9 cellular contexts compared by ENCODE assay signal in the genomic region with DNA sequence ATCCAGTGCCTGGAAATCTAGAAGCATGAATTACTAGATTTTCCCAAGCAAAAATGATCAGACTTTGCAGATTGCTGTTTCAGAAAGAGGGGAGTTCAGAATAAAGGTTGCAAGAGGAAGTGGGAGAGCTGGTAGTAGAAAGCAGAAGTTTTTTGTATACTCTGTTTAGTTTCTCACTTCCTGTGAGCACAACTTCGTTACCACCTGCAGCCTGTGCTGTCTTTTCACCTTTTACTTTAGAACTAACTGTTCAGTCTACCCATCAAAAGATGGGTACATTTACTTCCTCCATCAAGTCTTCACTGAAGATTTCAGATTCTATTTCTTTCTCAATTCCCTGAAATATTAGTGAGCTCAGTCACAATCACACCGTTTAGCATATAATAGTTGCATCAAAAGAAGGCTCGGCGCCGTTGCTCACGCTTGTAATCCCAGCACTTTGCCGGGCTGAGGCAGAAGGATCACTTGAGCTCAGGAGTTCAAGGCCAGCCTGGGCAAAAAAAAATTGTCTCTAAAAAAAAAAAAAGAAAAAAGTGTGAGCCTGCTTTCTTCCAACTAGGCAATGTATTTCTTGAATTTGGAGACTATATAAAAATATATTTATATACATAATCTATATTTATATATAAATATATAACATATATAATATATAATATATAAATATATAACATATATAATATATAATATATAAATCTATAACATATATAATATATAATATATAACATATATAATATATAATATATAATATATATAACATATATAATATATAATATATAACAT. TPM values are rescaled to one million over a fixed set of nuclear protein-coding genes. Genes with fewer than 3 reads are reported as not detected.
DNase-seq lines count a peak whose midpoint lies in the region; ATAC-seq and TF ChIP-seq lines count a peak whose summit lies in the region.
"Had no signal": no experiment of that assay in that cellular context is flagged by ENCODE, and none has a peak within 500 bp of the region (broad histone marks: within the 10 kb centered on the region; RNA-seq: fewer than 3 reads in every experiment).

No MANE protein-coding gene starts in this region.

- no peaks in the 10 kb centered on the region for H3K9me3 ChIP-seq in spleen

- peak overlapping the region; percentile 83 for H3K27ac Mint-ChIP-seq in activated naive CD4-positive, alpha-beta T cell treated with anti-CD3 and anti-CD28 coated beads, Interleukin-2, amount 10 ng/mL, durations not matched to agents 7 days and 5 days
- H3K27ac Mint-ChIP-seq in immature natural killer cell (peak overlapping the region in 2 of 6 donors; percentile 45 to 51), chondrocyte (ENCODE audit: unreplicated experiment) (no peak overlapping the region)

- peaks cover 12 to 68% (median 47%) of the 10 kb centered on the region in 6 donors for H3K4me1 ChIP-seq in spleen

- peak; percentile 30 for DNase-seq in activated naive CD4-positive, alpha-beta T cell treated with anti-CD3 and anti-CD28 coated beads, Interleukin-2, amount 10 ng/mL, durations not matched to agents 7 days and 5 days
- DNase-seq in activated naive CD4-positive, alpha-beta T cell (lab: John Stamatoyannopoulos, UW) = no peak
- DNase-seq in SKM-1 (lab: John Stamatoyannopoulos, UW; ENCODE audit: unreplicated experiment) = peak; percentile 25
- DNase-seq in spleen = no peak
- DNase-seq in epidermal melanocyte (ENCODE audit: insufficient read length, low spot score) = no peak
- DNase-seq in immature natural killer cell = no peak
- no peak for DNase-seq in chondrocyte (ENCODE audit: low spot score)

- H3K36me3 ChIP-seq in spleen = peaks cover 0 to 10% (median 1%) of the 10 kb centered on the region in 6 donors

- peaks cover 10% of the 10 kb centered on the region for H3K36me3 Mint-ChIP-seq in activated naive CD4-positive, alpha-beta T cell treated with anti-CD3 and anti-CD28 coated beads, Interleukin-2, amount 10 ng/mL, durations not matched to agents 7 days and 5 days
- peaks cover 0 to 2% (median under 1%) of the 10 kb centered on the region in 3 donors for H3K36me3 Mint-ChIP-seq in immature natural killer cell
- H3K36me3 Mint-ChIP-seq in chondrocyte (ENCODE audit: low read depth) = no peaks in the 10 kb centered on the region

- peak; percentile 39 for ATAC-seq in HG03045 (IDR thresholded peaks at IDR 0.05; ENCODE audit: unreplicated experiment)

- peak overlapping the region; percentile 31 for H3K4me3 Mint-ChIP-seq in activated naive CD4-positive, alpha-beta T cell treated with anti-CD3 and anti-CD28 coated beads, Interleukin-2, amount 10 ng/mL, durations not matched to agents 7 days and 5 days
- H3K4me3 Mint-ChIP-seq in immature natural killer cell (peak overlapping the region in 2 of 5 donors; percentile 1), chondrocyte (ENCODE audit: unreplicated experiment) (no peak overlapping the region)

- no peak for TF ChIP-seq CTCF in spleen (IDR thresholded peaks at IDR 0.05 in 8 of 11, conservative IDR thresholded peaks at IDR 0.05 in 3 of 11)
- no peak for TF ChIP-seq CTCF in chondrocyte (IDR thresholded peaks at IDR 0.05)

- H3K27me3 Mint-ChIP-seq in activated naive CD4-positive, alpha-beta T cell treated with anti-CD3 and anti-CD28 coated beads, Interleukin-2, amount 10 ng/mL, durations not matched to agents 7 days and 5 days = no peaks in the 10 kb centered on the region
- peaks cover 0 to 5% (median 0%) of the 10 kb centered on the region in 3 donors for H3K27me3 Mint-ChIP-seq in immature natural killer cell (ENCODE audit: low read depth in 3 of 3)
- H3K27me3 Mint-ChIP-seq in chondrocyte (ENCODE audit: low read depth) = no peaks in the 10 kb centered on the region

- H3K4me1 Mint-ChIP-seq in activated naive CD4-positive, alpha-beta T cell treated with anti-CD3 and anti-CD28 coated beads, Interleukin-2, amount 10 ng/mL, durations not matched to agents 7 days and 5 days = peaks cover 60% of the 10 kb centered on the region
- peaks cover 19 to 29% of the 10 kb centered on the region in 2 donors for H3K4me1 Mint-ChIP-seq in immature natural killer cell
- peaks cover 21% of the 10 kb centered on the region for H3K4me1 Mint-ChIP-seq in chondrocyte (ENCODE audit: low read depth)

- no peak for TF ChIP-seq POLR2A in spleen (IDR thresholded peaks at IDR 0.05)

- H3K27ac ChIP-seq in spleen = peak overlapping the region; percentile 64 to 88 (median 78)
- H3K27ac ChIP-seq: C4-2B had no signal

- CTCF ChIA-PET in activated naive CD4-positive, alpha-beta T cell treated with anti-CD3 and anti-CD28 coated beads, Interleukin-2, amount 10 ng/mL, durations not matched to agents 7 days and 5 days (lab: Charles Lee) = interaction anchor here (1.0 kb wide), 1 partner anchor 14 kb away, joined by 7 read pairs; no protein-coding TSS in a partner anchor

- H3K4me3 ChIP-seq in spleen = peak overlapping the region in 1 of 8 donors; percentile 36

- 28 to 68% (median 53%) methylated on average over 7 of the region's 7 CpGs for WGBS in spleen, 5 donors

- no peaks in the 10 kb centered on the region for H3K27me3 ChIP-seq in spleen (replicated peaks in 1 of 7)

- intact Hi-C loops in spleen (cut with DNase I; ENCODE audit: low total_unique reads) = loop anchor here (5.0 kb wide), 1 partner anchor 35 kb away; a partner anchor contains a TSS

- H3K9me3 Mint-ChIP-seq in activated naive CD4-positive, alpha-beta T cell treated with anti-CD3 and anti-CD28 coated beads, Interleukin-2, amount 10 ng/mL, durations not matched to agents 7 days and 5 days = no peaks in the 10 kb centered on the region
- peaks cover 0 to 2% (median 0%) of the 10 kb centered on the region in 6 donors for H3K9me3 Mint-ChIP-seq in immature natural killer cell
- H3K9me3 Mint-ChIP-seq in chondrocyte (ENCODE audit: low read depth) = no peaks in the 10 kb centered on the region

RNA-seq across cellular contexts. Expression of a gene that starts 1.8 kb away (rescaled TPM):
- total RNA-seq in spleen (10 to 100 TPM in 3 of 7 donors, 1 to 10 TPM in 4; 8.7 to 18.2 (median 10.0) TPM), chondrocyte (8.5 to 13.7 TPM (median 11.8 TPM) in 3 replicates)
- polyA plus RNA-seq in spleen (1 to 10 TPM in 2 of 3 donors, under 1 TPM in 1; 1.00 to 2.2 (median 1.6) TPM), immature natural killer cell (1 to 10 TPM; 2.6 to 3.2 (median 2.6) TPM)

RNA-seq across cellular contexts. Expression of a gene that starts 36.1 kb away (rescaled TPM):
- total RNA-seq in spleen (100 to 1,000 TPM; 652 to 978 (median 810) TPM), chondrocyte (649 to 687 TPM (median 652 TPM) in 3 replicates)
- polyA plus RNA-seq in spleen (1,000 to 10,000 TPM; 2,892 to 4,324 (median 3,948) TPM), immature natural killer cell (1,000 to 10,000 TPM in 1 of 3 donors, 100 to 1,000 TPM in 2; 373 to 1,048 (median 579) TPM)

RNA-seq across cellular contexts. Expression of a gene that starts 45.7 kb away (rescaled TPM):
- total RNA-seq in spleen (10 to 100 TPM; 23.2 to 43.7 (median 26.3) TPM), chondrocyte (13.3 to 17.7 TPM (median 14.7 TPM) in 3 replicates)
- polyA plus RNA-seq in spleen (1 to 10 TPM; 7.5 to 10.0 (median 9.0) TPM), immature natural killer cell (10 to 100 TPM in 2 of 3 donors, 1 to 10 TPM in 1; 6.4 to 19.2 (median 12.5) TPM)

RNA-seq across cellular contexts. Expression of a gene that starts 56.4 kb away (rescaled TPM):
- total RNA-seq in spleen (10 to 100 TPM; 21.7 to 39.1 (median 27.1) TPM), chondrocyte (20.3 to 27.1 TPM (median 20.4 TPM) in 3 replicates)
- polyA plus RNA-seq in spleen (10 to 100 TPM in 2 of 3 donors, 1 to 10 TPM in 1; 6.9 to 12.0 (median 11.2) TPM), immature natural killer cell (10 to 100 TPM; 11.8 to 34.1 (median 28.6) TPM)

Comparison
In these comparisons a context has a peak if more than half of its experiments do, and no peak if none do; other contexts are left out.
1. DNase-seq: peak in activated naive CD4-positive, alpha-beta T cell treated with anti-CD3 and anti-CD28 coated beads, Interleukin-2, amount 10 ng/mL, durations not matched to agents 7 days and 5 days (single experiment) and SKM-1 (single experiment); none in activated naive CD4-positive, alpha-beta T cell (0 of 4), spleen (single experiment), epidermal melanocyte (single experiment), immature natural killer cell (0 of 3) and chondrocyte (single experiment).